Comparison of ENCODE assay signal across 9 cellular contexts in the genomic region with DNA sequence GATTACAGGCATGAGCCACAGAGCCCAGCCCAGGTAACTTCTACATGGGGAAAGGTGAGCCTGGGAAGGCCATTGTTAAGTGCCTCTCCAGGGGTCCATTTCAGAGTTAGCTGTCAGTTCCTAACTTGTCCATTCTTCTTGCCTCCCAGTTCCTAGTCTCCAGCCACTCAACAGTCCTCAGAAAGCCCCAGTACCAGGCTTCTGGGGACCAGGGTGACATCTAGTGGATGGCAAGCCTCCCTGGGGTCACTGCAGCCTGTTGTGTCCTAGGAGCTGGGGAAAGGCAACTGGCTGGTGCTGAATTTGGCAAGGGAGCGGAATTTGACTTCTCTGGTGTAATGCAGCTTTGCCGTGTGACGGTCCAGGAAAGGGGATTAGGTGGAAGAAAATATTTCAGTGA. TPM values are rescaled to one million over a fixed set of nuclear protein-coding genes. Genes with fewer than 3 reads are reported as not detected.
DNase-seq lines count a peak whose midpoint lies in the region; ATAC-seq, FAIRE-seq and TF ChIP-seq lines count a peak whose summit lies in the region.
"Had no signal": no experiment of that assay in that cellular context is flagged by ENCODE, and none has a peak within 500 bp of the region (broad histone marks: within the 10 kb centered on the region; RNA-seq: fewer than 3 reads in every experiment).

No MANE protein-coding gene starts in this region.

- H3K9me3 ChIP-seq in Loucy (ENCODE audit: insufficient read depth, low read depth, low read length), result no peaks in the 10 kb centered on the region
- H3K9me3 ChIP-seq in GM12878 (replicated peaks; ENCODE audit: control insufficient read depth, insufficient read depth, low read length), result no peaks in the 10 kb centered on the region
- H3K9me3 ChIP-seq in effector memory CD4-positive, alpha-beta T cell (ENCODE audit: control insufficient read depth, low read length), result no peaks in the 10 kb centered on the region
- H3K9me3 ChIP-seq in CD8-positive, alpha-beta memory T cell (ENCODE audit: low read length), result no peaks in the 10 kb centered on the region

- H3K4me2 ChIP-seq in Loucy (ENCODE audit: low read depth, low read length, poor library complexity, severe bottlenecking) (peak overlapping the region; percentile 88), GM12878 (ENCODE audit: control insufficient read depth, insufficient read depth) (no peak overlapping the region)

- H3K27ac ChIP-seq in GM12878 (ENCODE audit: control insufficient read depth, insufficient read depth), result no peak overlapping the region
- H3K27ac ChIP-seq in effector memory CD4-positive, alpha-beta T cell (ENCODE audit: insufficient read depth, low read length, poor library complexity, severe bottlenecking), result no peak overlapping the region
- H3K27ac ChIP-seq in CD8-positive, alpha-beta memory T cell (ENCODE audit: low read depth, low read length), result no peak overlapping the region
- H3K27ac ChIP-seq: SK-N-MC had no signal

- peaks cover 0 to 3% (median 0%) of the 10 kb centered on the region in 3 donors for H3K4me1 Mint-ChIP-seq in CD8-positive, alpha-beta memory T cell

- no peaks in the 10 kb centered on the region for H3K27me3 ChIP-seq in Loucy (ENCODE audit: insufficient read depth, low read length, poor library complexity, severe bottlenecking)
- no peaks in the 10 kb centered on the region; a peak in 1 of 4 replicates for H3K27me3 ChIP-seq in GM12878 (replicated peaks in 1 of 2; ENCODE audit: control insufficient read depth in 2 of 2, insufficient read depth in 2 of 2, low read length in 1 of 2)
- H3K27me3 ChIP-seq in effector memory CD4-positive, alpha-beta T cell (replicated peaks; ENCODE audit: control insufficient read depth, insufficient read depth, low read length, poor library complexity, severe bottlenecking), result no peaks in the 10 kb centered on the region
- no peaks in the 10 kb centered on the region for H3K27me3 ChIP-seq in CD8-positive, alpha-beta memory T cell (ENCODE audit: insufficient read depth, low read length, poor library complexity, severe bottlenecking)

- no peaks in the 10 kb centered on the region for H3K9me2 ChIP-seq in Loucy (replicated peaks; ENCODE audit: low read depth, low read length)

- RAD21 ChIA-PET in GM12878 (lab: Charles Lee; ENCODE audit: unreplicated experiment), result interaction anchor here (0.6 to 1.0 kb wide), 2 partner anchors 28 to 312 kb away, joined by 3 to 7 read pairs; no protein-coding TSS in a partner anchor

- FAIRE-seq in GM12878 (lab: Jason Lieb, UNC), result no peak

- H3K27me3 Mint-ChIP-seq in CD8-positive, alpha-beta memory T cell, result peaks cover 0 to 1% of the 10 kb centered on the region in 2 donors

- no peaks in the 10 kb centered on the region for H3F3A ChIP-seq in Loucy (ENCODE audit: low read depth)

- peaks cover 78% of the 10 kb centered on the region for H3K4me1 ChIP-seq in Loucy (ENCODE audit: insufficient read depth, low read length, poor library complexity, severe bottlenecking)
- H3K4me1 ChIP-seq in GM12878 (ENCODE audit: control insufficient read depth, insufficient read depth, low read length), result peaks cover 5% of the 10 kb centered on the region; the same call in 1 of the 2 replicates
- peaks cover 3% of the 10 kb centered on the region for H3K4me1 ChIP-seq in effector memory CD4-positive, alpha-beta T cell (ENCODE audit: control insufficient read depth, insufficient read depth, low read length, poor library complexity, severe bottlenecking)
- no peaks in the 10 kb centered on the region for H3K4me1 ChIP-seq in CD8-positive, alpha-beta memory T cell (ENCODE audit: insufficient read depth, low read length)

- H3K9ac ChIP-seq in Loucy (ENCODE audit: low read depth, low read length, poor library complexity, severe bottlenecking), result peak overlapping the region; percentile 72
- H3K9ac ChIP-seq in GM12878 (ENCODE audit: control insufficient read depth, insufficient read depth, low read length), result no peak overlapping the region

- no peak for TF ChIP-seq EP300 in GM12878 (IDR thresholded peaks at IDR 0.05; ENCODE audit: borderline replicate concordance in 1 of 2, control insufficient read depth in 1 of 2, low read depth in 2 of 2, low read length in 2 of 2)

- in situ Hi-C loops in GM12878 (cut with MboI), result no loop called here

- TF ChIP-seq POLR2A in GM12878 (IDR thresholded peaks at IDR 0.05; ENCODE audit: low read depth, low read length), result no peak

- WGBS in GM12878 (ENCODE audit: insufficient coverage, insufficient replicate concordance, low lambda C conversion rate, missing lambda C conversion rate), result 54% methylated on average over 3 of the region's 3 CpGs

- DNase-seq in GM10248 (ENCODE audit: extremely low spot score), result peak; percentile 41
- DNase-seq in GM12878 (ENCODE audit: low read depth, low spot score), result no peak
- DNase-seq in lung microvascular endothelial cell (ENCODE audit: low read depth in 2 of 2), result peak; percentile 14 to 18
- no peak for DNase-seq in effector memory CD4-positive, alpha-beta T cell
- DNase-seq in CD8-positive, alpha-beta memory T cell, result no peak

- peaks cover 0 to 4% (median 0%) of the 10 kb centered on the region in 3 donors for H3K36me3 Mint-ChIP-seq in CD8-positive, alpha-beta memory T cell

- POLR2A ChIA-PET in GM10248 (lab: Yijun Ruan, JAX) (no interaction called here), GM12878 (lab: Charles Lee) (interaction anchor here (1.3 kb wide), 1 partner anchor 29 kb away, joined by 3 read pairs; the partner anchor contains the start of gene PLAAT4)
- POLR2A ChIA-PET in CD8-positive, alpha-beta memory T cell (lab: Charles Lee), result no interaction called here

- SMC1A ChIA-PET in GM12878 (lab: Charles Lee; ENCODE audit: uncharacterized antibody, unreplicated experiment), result interaction anchor here (1.1 to 1.6 kb wide), 2 partner anchors 19 to 28 kb away, joined by 5 read pairs; no protein-coding TSS in a partner anchor

- peaks cover 29% of the 10 kb centered on the region for H3K79me2 ChIP-seq in Loucy (ENCODE audit: insufficient read depth, low read length)
- no peaks in the 10 kb centered on the region for H3K79me2 ChIP-seq in GM12878 (ENCODE audit: control insufficient read depth, insufficient read depth, low read length)

- no peaks in the 10 kb centered on the region for H4K20me1 ChIP-seq in Loucy (ENCODE audit: insufficient read depth, low read length, poor library complexity, severe bottlenecking)
- H4K20me1 ChIP-seq in GM12878 (ENCODE audit: control insufficient read depth, insufficient read depth), result no peaks in the 10 kb centered on the region

- peak; percentile 31 for TF ChIP-seq RAD21 in GM12878 (IDR thresholded peaks at IDR 0.05; ENCODE audit: insufficient read depth, low read depth, low read length)

- H3K36me3 ChIP-seq in Loucy (ENCODE audit: insufficient read depth, low read length) (no peaks in the 10 kb centered on the region), GM12878 (ENCODE audit: control insufficient read depth in 2 of 2, insufficient read depth in 2 of 2, low read length in 1 of 2) (no peaks in the 10 kb centered on the region)
- no peaks in the 10 kb centered on the region for H3K36me3 ChIP-seq in effector memory CD4-positive, alpha-beta T cell (ENCODE audit: control insufficient read depth, insufficient read depth, low read length)
- H3K36me3 ChIP-seq in CD8-positive, alpha-beta memory T cell (ENCODE audit: insufficient read depth, low read length), result no peaks in the 10 kb centered on the region

- CTCF ChIA-PET in GM10248 (lab: Yijun Ruan, JAX), result interaction anchor here (0.7 to 4.0 kb wide), 5 partner anchors 13 to 485 kb away, joined by 3 to 25 read pairs (median 3); no protein-coding TSS in a partner anchor
- CTCF ChIA-PET in GM12878 (lab: Yijun Ruan, JAX), result interaction anchor here (1.0 to 2.5 kb wide), 3 partner anchors 24 to 128 kb away, joined by 3 to 16 read pairs (median 7); no protein-coding TSS in a partner anchor
- CTCF ChIA-PET in CD8-positive, alpha-beta memory T cell (lab: Charles Lee), result interaction anchor here (0.9 to 2.9 kb wide), 3 partner anchors 16 to 30 kb away, joined by 3 to 9 read pairs (median 8); partner anchors contain the start of gene PLAAT4

- H2AFZ ChIP-seq in Loucy (ENCODE audit: low read length), result no peak overlapping the region
- no peak overlapping the region for H2AFZ ChIP-seq in GM12878 (ENCODE audit: control insufficient read depth, low read depth, low read length)

- ATAC-seq in GM12878, result peak; percentile 76
- ATAC-seq in activated CD4-positive, CD25-positive, alpha-beta regulatory T cell treated with anti-CD3 and anti-CD28 coated beads, Interleukin-2, amount 50 U/mL, for 24 hours, result no peak

- H3K27ac Mint-ChIP-seq in CD8-positive, alpha-beta memory T cell, result no peak overlapping the region

- peak overlapping the region; percentile 74 for H3K4me3 ChIP-seq in Loucy (ENCODE audit: low read length, poor library complexity, severe bottlenecking)
- no peak overlapping the region for H3K4me3 ChIP-seq in GM12878
- H3K4me3 ChIP-seq in effector memory CD4-positive, alpha-beta T cell (ENCODE audit: insufficient read depth, low read depth, low read length, poor library complexity, severe bottlenecking), result no peak overlapping the region
- H3K4me3 ChIP-seq in CD8-positive, alpha-beta memory T cell (ENCODE audit: low read length), result no peak overlapping the region
- H3K4me3 ChIP-seq: SK-N-MC had no signal

- intact Hi-C loops in GM12878 (cut with micrococcal nuclease; ENCODE audit: unreplicated experiment), result no loop called here

- no peak overlapping the region for H3K4me3 Mint-ChIP-seq in CD8-positive, alpha-beta memory T cell

- no TSS peak for BruUV-seq in GM12878 (replicated peaks; lab: Mats Ljungman, UMichigan)

- peak; percentile 36 for TF ChIP-seq CTCF in GM10248 (IDR thresholded peaks at IDR 0.05; ENCODE audit: control extremely low read depth, extremely low read depth, low read depth, missing control alignments)
- TF ChIP-seq CTCF in Loucy (conservative IDR thresholded peaks at IDR 0.05; ENCODE audit: low read length), result peak; percentile 78
- TF ChIP-seq CTCF in GM12878 (IDR thresholded peaks at IDR 0.05 in 2 of 3, conservative IDR thresholded peaks at IDR 0.05 in 1 of 3; ENCODE audit: control insufficient read depth in 2 of 3, extremely low read depth in 1 of 3, insufficient read depth in 1 of 3, low read depth in 3 of 3, low read length in 3 of 3), result peak; percentile 37 to 41 (median 41); a peak in 5 of 6 replicates

- no peaks in the 10 kb centered on the region for H3K9me3 Mint-ChIP-seq in CD8-positive, alpha-beta memory T cell

RNA-seq across cellular contexts. Expression of gene LGALS12, which starts 2.1 kb away (rescaled TPM):
- not detected in 2 replicates for total RNA-seq in GM12878 (2013; cell fraction: nucleolus; rRNA removed)
- not detected in 2 replicates for total RNA-seq in GM12878 (2014; rRNA removed)
- not detected in 2 replicates for total RNA-seq in GM12878 (2014; rRNA removed; fragmentation: Illumina TruSeq; extraction: Trizol)
- not detected in 2 replicates for total RNA-seq in GM12878 (2021)
- polyA plus RNA-seq in GM12878 (2011; ENCODE audit: low read depth), result not detected
- polyA plus RNA-seq in GM12878 (2011; rRNA removed), result not detected in 2 replicates
- polyA plus RNA-seq in GM12878 (2011; cell fraction: cytosol; rRNA removed), result not detected in 2 replicates
- not detected in 2 replicates for polyA plus RNA-seq in GM12878 (2011; cell fraction: nucleus; rRNA removed)
- not detected in 2 replicates for polyA plus RNA-seq in GM12878 (2012)
- polyA plus RNA-seq in GM12878 (2014; fragmentation: Illumina TruSeq; extraction: Trizol), result not detected in 2 replicates
- polyA plus RNA-seq in GM12878 (2014; fragmentation: Nextera tagmentation; extraction: Ambion mirVana), result not detected
- polyA plus RNA-seq in GM12878 (2014; rRNA removed), result not detected in 2 replicates
- polyA plus RNA-seq in GM12878 (2016; fragmentation: Nextera tagmentation; extraction: Ambion mirVana), result not detected
- polyA minus RNA-seq in GM12878 (2011; rRNA and poly(A)+ RNA removed), result not detected in 2 replicates
- not detected in 2 replicates for polyA minus RNA-seq in GM12878 (2011; cell fraction: cytosol; rRNA and poly(A)+ RNA removed)
- not detected in 2 replicates for polyA minus RNA-seq in GM12878 (2011; cell fraction: nucleus; rRNA and poly(A)+ RNA removed)
- not detected in 2 replicates for total RNA-seq in lung microvascular endothelial cell
- not detected for total RNA-seq in CD8-positive, alpha-beta memory T cell
- polyA plus RNA-seq in CD8-positive, alpha-beta memory T cell, result not detected

RNA-seq across cellular contexts. Expression of gene PLAAT5, which starts 17.0 kb away (rescaled TPM):
- total RNA-seq in GM12878 (2013; cell fraction: nucleolus; rRNA removed), result not detected in 2 replicates
- total RNA-seq in GM12878 (2014; rRNA removed) (not detected in 2 replicates), GM12878 (2014; rRNA removed; fragmentation: Illumina TruSeq; extraction: Trizol) (not detected in 2 replicates), GM12878 (2021) (not detected in 2 replicates), lung microvascular endothelial cell (not detected in 2 replicates)
- polyA plus RNA-seq in GM12878 (2011; ENCODE audit: low read depth), result not detected
- polyA plus RNA-seq in GM12878 (2011; rRNA removed) (not detected in 2 replicates), GM12878 (2014; fragmentation: Illumina TruSeq; extraction: Trizol) (not detected in 2 replicates), GM12878 (2014; fragmentation: Nextera tagmentation; extraction: Ambion mirVana) (not detected), GM12878 (2014; rRNA removed) (not detected in 2 replicates), GM12878 (2016; fragmentation: Nextera tagmentation; extraction: Ambion mirVana) (not detected)
- not detected in 2 replicates for polyA plus RNA-seq in GM12878 (2011; cell fraction: cytosol; rRNA removed)
- polyA plus RNA-seq in GM12878 (2011; cell fraction: nucleus; rRNA removed), result not detected in 2 replicates
- polyA plus RNA-seq in GM12878 (2012), result not detected in 2 replicates
- not detected in 2 replicates for polyA minus RNA-seq in GM12878 (2011; rRNA and poly(A)+ RNA removed)
- polyA minus RNA-seq in GM12878 (2011; cell fraction: cytosol; rRNA and poly(A)+ RNA removed), result not detected in 2 replicates
- polyA minus RNA-seq in GM12878 (2011; cell fraction: nucleus; rRNA and poly(A)+ RNA removed), result not detected in 2 replicates
- under 1 TPM; 0.26 to 0.89 TPM for total RNA-seq in CD8-positive, alpha-beta memory T cell
- not detected for polyA plus RNA-seq in CD8-positive, alpha-beta memory T cell

RNA-seq across cellular contexts. Expression of gene PLAAT4, which starts 28.6 kb away (rescaled TPM):
- total RNA-seq in GM12878 (2013; cell fraction: nucleolus; rRNA removed), result 3.1 and 3.6 TPM in 2 replicates
- 12.3 and 13.0 TPM in 2 replicates for total RNA-seq in GM12878 (2014; rRNA removed)
- total RNA-seq in GM12878 (2014; rRNA removed; fragmentation: Illumina TruSeq; extraction: Trizol), result 11.3 and 13.4 TPM in 2 replicates
- 9.9 and 12.6 TPM in 2 replicates for total RNA-seq in GM12878 (2021)
- 23.0 TPM for polyA plus RNA-seq in GM12878 (2011; ENCODE audit: low read depth)
- 8.1 and 15.5 TPM in 2 replicates for polyA plus RNA-seq in GM12878 (2011; rRNA removed)
- 14.9 and 15.1 TPM in 2 replicates for polyA plus RNA-seq in GM12878 (2011; cell fraction: cytosol; rRNA removed)
- 5.3 and 6.3 TPM in 2 replicates for polyA plus RNA-seq in GM12878 (2011; cell fraction: nucleus; rRNA removed)
- 21.2 and 23.6 TPM in 2 replicates for polyA plus RNA-seq in GM12878 (2012)
- 11.8 and 12.2 TPM in 2 replicates for polyA plus RNA-seq in GM12878 (2014; fragmentation: Illumina TruSeq; extraction: Trizol)
- 10 to 100 TPM; 23.7 to 34.3 TPM for polyA plus RNA-seq in GM12878 (2014; fragmentation: Nextera tagmentation; extraction: Ambion mirVana)
- polyA plus RNA-seq in GM12878 (2014; rRNA removed), result 13.3 and 13.5 TPM in 2 replicates
- polyA plus RNA-seq in GM12878 (2016; fragmentation: Nextera tagmentation; extraction: Ambion mirVana), result 1 to 10 TPM; 6.0 to 7.1 TPM
- 5.6 and 7.2 TPM in 2 replicates for polyA minus RNA-seq in GM12878 (2011; rRNA and poly(A)+ RNA removed)
- polyA minus RNA-seq in GM12878 (2011; cell fraction: cytosol; rRNA and poly(A)+ RNA removed), result 1.8 and 4.1 TPM in 2 replicates
- 0.48 and 1.1 TPM in 2 replicates for polyA minus RNA-seq in GM12878 (2011; cell fraction: nucleus; rRNA and poly(A)+ RNA removed)
- 1.6 and 2.8 TPM in 2 replicates for total RNA-seq in lung microvascular endothelial cell
- 10 to 100 TPM; 20.5 to 21.8 TPM for total RNA-seq in CD8-positive, alpha-beta memory T cell
- 612 TPM for polyA plus RNA-seq in CD8-positive, alpha-beta memory T cell

RNA-seq across cellular contexts. Expression of gene PLAAT2, which starts 55.2 kb away (rescaled TPM):
- total RNA-seq in GM12878 (2013; cell fraction: nucleolus; rRNA removed), result 1.1 and 1.7 TPM in 2 replicates
- total RNA-seq in GM12878 (2014; rRNA removed), result 8.2 and 8.5 TPM in 2 replicates
- 8.2 and 8.6 TPM in 2 replicates for total RNA-seq in GM12878 (2014; rRNA removed; fragmentation: Illumina TruSeq; extraction: Trizol)
- total RNA-seq in GM12878 (2021), result 4.6 and 5.2 TPM in 2 replicates
- 21.4 TPM for polyA plus RNA-seq in GM12878 (2011; ENCODE audit: low read depth)
- polyA plus RNA-seq in GM12878 (2011; rRNA removed), result 2.5 and 4.6 TPM in 2 replicates
- polyA plus RNA-seq in GM12878 (2011; cell fraction: cytosol; rRNA removed), result 4.8 and 7.6 TPM in 2 replicates
- polyA plus RNA-seq in GM12878 (2011; cell fraction: nucleus; rRNA removed), result 2.0 and 2.5 TPM in 2 replicates
- polyA plus RNA-seq in GM12878 (2012), result 6.3 and 17.6 TPM in 2 replicates
- polyA plus RNA-seq in GM12878 (2014; fragmentation: Illumina TruSeq; extraction: Trizol), result 10.8 and 13.4 TPM in 2 replicates
- polyA plus RNA-seq in GM12878 (2014; fragmentation: Nextera tagmentation; extraction: Ambion mirVana), result 10 to 100 TPM; 15.7 to 25.9 TPM
- 10.9 and 11.5 TPM in 2 replicates for polyA plus RNA-seq in GM12878 (2014; rRNA removed)
- polyA plus RNA-seq in GM12878 (2016; fragmentation: Nextera tagmentation; extraction: Ambion mirVana), result 1 to 10 TPM; 5.6 to 5.9 TPM
- polyA minus RNA-seq in GM12878 (2011; rRNA and poly(A)+ RNA removed), result 1.8 and 3.9 TPM in 2 replicates
- polyA minus RNA-seq in GM12878 (2011; cell fraction: cytosol; rRNA and poly(A)+ RNA removed), result not detected in 2 replicates
- not detected in 2 replicates for polyA minus RNA-seq in GM12878 (2011; cell fraction: nucleus; rRNA and poly(A)+ RNA removed)
- not detected in 2 replicates for total RNA-seq in lung microvascular endothelial cell
- under 1 TPM in 1 of 2 experiments, not detected in 1; 0.31 TPM for total RNA-seq in CD8-positive, alpha-beta memory T cell
- not detected for polyA plus RNA-seq in CD8-positive, alpha-beta memory T cell
- total RNA-seq: mononuclear cell had no signal

Comparison
In these comparisons a context has a peak if more than half of its experiments do, and no peak if none do; other contexts are left out.
1. DNase-seq: peak in GM10248 (single experiment) and lung microvascular endothelial cell (2 of 2); none in GM12878 (single experiment), effector memory CD4-positive, alpha-beta T cell (0 of 3) and CD8-positive, alpha-beta memory T cell (0 of 5).
2. Peak in every context shown above with its lines, with median percentiles within 50 percentile points of each other: CTCF ChIP-seq.